8 cellular contexts compared by ENCODE assay signal in genomic region chr11:106156290-106156937, GRCh38.
A peak's percentile ranks its signal among the peaks of the same experiment; 100 is the strongest.
DNase-seq lines count a peak whose midpoint lies in the region; ATAC-seq and TF ChIP-seq lines count a peak whose summit lies in the region.

No MANE protein-coding gene starts in this region.

- DNase-seq in BE2C (no peak), SK-MEL-5 (ENCODE audit: low read depth, low spot score) (peak; percentile 64), foreskin fibroblast (peak; percentile 58 to 86), sciatic nerve (ENCODE audit: low spot score) (no peak)
- DNase-seq in activated CD4-positive, alpha-beta memory T cell treated with anti-CD3 and anti-CD28 coated beads for 36 hours, result no peak
- no peak for DNase-seq in natural killer cell treated with Interleukin-12 subunit alpha and Interleukin-12 subunit beta and Interleukin-15 and Interleukin-18, amount 100 ng/mL, for 72 hours (ENCODE audit: low spot score)

- 0 out of 2 replicates have a peak, but pooled peaks cover 2% of the 10 kb centered on the region for H3K27me3 ChIP-seq in BE2C

- no peaks in the 10 kb centered on the region for H3K36me3 ChIP-seq in BE2C

- no peaks in the 10 kb centered on the region for H3K9me3 Mint-ChIP-seq in activated CD4-positive, alpha-beta memory T cell treated with anti-CD3 and anti-CD28 coated beads for 36 hours
- peaks cover 4% of the 10 kb centered on the region for H3K9me3 Mint-ChIP-seq in natural killer cell treated with Interleukin-12 subunit alpha and Interleukin-12 subunit beta and Interleukin-15 and Interleukin-18, amount 100 ng/mL, for 72 hours

- H3K4me1 ChIP-seq in BE2C, result no peaks in the 10 kb centered on the region

- H3K27ac Mint-ChIP-seq in activated CD4-positive, alpha-beta memory T cell treated with anti-CD3 and anti-CD28 coated beads for 36 hours, result no peak overlapping the region
- no peak overlapping the region for H3K27ac Mint-ChIP-seq in natural killer cell treated with Interleukin-12 subunit alpha and Interleukin-12 subunit beta and Interleukin-15 and Interleukin-18, amount 100 ng/mL, for 72 hours

- POLR2A ChIA-PET in activated CD4-positive, alpha-beta memory T cell treated with anti-CD3 and anti-CD28 coated beads for 36 hours (lab: Charles Lee), result no interaction called here

- no peaks in the 10 kb centered on the region for H3K4me1 Mint-ChIP-seq in activated CD4-positive, alpha-beta memory T cell treated with anti-CD3 and anti-CD28 coated beads for 36 hours (ENCODE audit: low read depth)
- H3K4me1 Mint-ChIP-seq in natural killer cell treated with Interleukin-12 subunit alpha and Interleukin-12 subunit beta and Interleukin-15 and Interleukin-18, amount 100 ng/mL, for 72 hours (ENCODE audit: low read depth in 2 of 2), result no peaks in the 10 kb centered on the region

- TF ChIP-seq CTCF in BE2C (IDR thresholded peaks at IDR 0.05; ENCODE audit: low read depth, low read length) (peak; percentile 60), foreskin fibroblast (IDR thresholded peaks at IDR 0.05; ENCODE audit: low read depth, low read length) (peak; percentile 39)

- H3K36me3 Mint-ChIP-seq in activated CD4-positive, alpha-beta memory T cell treated with anti-CD3 and anti-CD28 coated beads for 36 hours, result no peaks in the 10 kb centered on the region
- H3K36me3 Mint-ChIP-seq in natural killer cell treated with Interleukin-12 subunit alpha and Interleukin-12 subunit beta and Interleukin-15 and Interleukin-18, amount 100 ng/mL, for 72 hours, result no peaks in the 10 kb centered on the region

- in situ Hi-C loops in SK-MEL-5 (cut with HindIII; ENCODE audit: low pct_unique_long_range_greater_than_20kb, low sequenced_read_pairs), result no loop called here

- ATAC-seq in GM18861 (IDR thresholded peaks at IDR 0.05; ENCODE audit: unreplicated experiment), result peak; percentile 43
- ATAC-seq in HG03439 (IDR thresholded peaks at IDR 0.05; ENCODE audit: unreplicated experiment), result peak; percentile 66
- peak; percentile 51 for ATAC-seq in sciatic nerve
- no peak for ATAC-seq in natural killer cell treated with Interleukin-12 subunit alpha and Interleukin-12 subunit beta and Interleukin-15 and Interleukin-18, amount 100 ng/mL, for 72 hours

- intact Hi-C loops in sciatic nerve (cut with DNase I), result no loop called here
- intact Hi-C loops in activated CD4-positive, alpha-beta memory T cell treated with anti-CD3 and anti-CD28 coated beads for 36 hours (cut with micrococcal nuclease), result no loop called here

- H3K4me3 Mint-ChIP-seq in activated CD4-positive, alpha-beta memory T cell treated with anti-CD3 and anti-CD28 coated beads for 36 hours, result no peak overlapping the region
- H3K4me3 Mint-ChIP-seq in natural killer cell treated with Interleukin-12 subunit alpha and Interleukin-12 subunit beta and Interleukin-15 and Interleukin-18, amount 100 ng/mL, for 72 hours, result no peak overlapping the region

- CTCF ChIA-PET in activated CD4-positive, alpha-beta memory T cell treated with anti-CD3 and anti-CD28 coated beads for 36 hours (lab: Charles Lee), result interaction anchor here (0.7 to 1.3 kb wide), 6 partner anchors 8 to 211 kb away, joined by 3 to 7 read pairs (median 3); no protein-coding TSS in a partner anchor

- H3K4me3 ChIP-seq in BE2C (ENCODE audit: low read depth, low read length) (no peak overlapping the region), foreskin fibroblast (ENCODE audit: low read depth in 1 of 2, low read length in 2 of 2) (no peak overlapping the region)

- no peaks in the 10 kb centered on the region for H3K9me3 ChIP-seq in BE2C

- H3K27me3 Mint-ChIP-seq in activated CD4-positive, alpha-beta memory T cell treated with anti-CD3 and anti-CD28 coated beads for 36 hours, result peaks cover 3% of the 10 kb centered on the region
- H3K27me3 Mint-ChIP-seq in natural killer cell treated with Interleukin-12 subunit alpha and Interleukin-12 subunit beta and Interleukin-15 and Interleukin-18, amount 100 ng/mL, for 72 hours, result peaks cover 0 to 4% of the 10 kb centered on the region in 2 donors

Comparison
In these comparisons a context has a peak if more than half of its experiments do, and no peak if none do; other contexts are left out.
1. DNase-seq: peak in SK-MEL-5 (single experiment) and foreskin fibroblast (2 of 2); none in BE2C (single experiment), sciatic nerve (single experiment), activated CD4-positive, alpha-beta memory T cell treated with anti-CD3 and anti-CD28 coated beads for 36 hours (single experiment) and natural killer cell treated with Interleukin-12 subunit alpha and Interleukin-12 subunit beta and Interleukin-15 and Interleukin-18, amount 100 ng/mL, for 72 hours (single experiment).
2. ATAC-seq: peak in GM18861 (single experiment), HG03439 (single experiment) and sciatic nerve (single experiment); none in natural killer cell treated with Interleukin-12 subunit alpha and Interleukin-12 subunit beta and Interleukin-15 and Interleukin-18, amount 100 ng/mL, for 72 hours (0 of 2).